In the genomic region with DNA sequence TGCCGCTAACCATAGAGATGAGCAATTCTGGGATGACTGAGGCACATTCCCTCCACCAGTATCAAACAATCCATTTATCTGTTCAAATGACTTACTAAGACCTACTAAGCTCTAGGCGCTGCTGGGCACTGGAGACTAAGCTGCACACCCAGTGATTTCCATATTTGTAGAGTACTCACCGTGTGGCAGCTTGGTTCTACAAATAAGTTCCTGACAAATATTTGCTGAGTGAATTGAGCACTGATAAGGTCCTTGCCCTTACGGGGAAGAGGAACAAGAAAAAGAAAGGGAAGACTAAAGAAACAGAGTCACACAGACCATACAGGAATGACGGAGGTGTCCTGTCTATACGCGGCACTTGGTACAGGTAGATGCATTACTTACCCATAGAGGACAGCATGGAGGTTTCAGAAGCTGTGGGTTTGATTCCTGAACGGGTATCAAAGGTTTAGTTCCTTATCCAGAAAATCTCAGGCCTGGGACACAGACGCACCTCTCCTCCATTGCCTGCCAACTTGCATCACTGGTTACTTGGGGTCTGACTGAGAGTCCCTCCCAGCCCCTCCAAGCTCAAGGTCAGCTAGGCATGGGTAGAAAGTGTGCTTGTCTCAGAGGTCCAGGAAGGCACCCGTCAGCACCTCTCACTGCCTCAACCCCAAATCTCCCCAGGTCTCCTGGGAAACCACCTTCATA, we compare ENCODE assay signal across 14 cellular contexts.
DNase-seq lines count a peak whose midpoint lies in the region; TF ChIP-seq lines count a peak whose summit lies in the region.
"Had no signal": no experiment of that assay in that cellular context is flagged by ENCODE, and none has a peak within 500 bp of the region (broad histone marks: within the 10 kb centered on the region; RNA-seq: fewer than 3 reads in every experiment).

No MANE protein-coding gene starts in this region.

- H3K4me2 ChIP-seq in smooth muscle cell = no peak overlapping the region

- H3F3A ChIP-seq in smooth muscle cell (ENCODE audit: low read depth) = no peaks in the 10 kb centered on the region

- H3K9ac ChIP-seq in mucosa of stomach (ENCODE audit: low read length) = no peak overlapping the region
- H3K9ac ChIP-seq in smooth muscle cell (ENCODE audit: low read depth) = no peak overlapping the region

- H3K27me3 Mint-ChIP-seq in chondrocyte (ENCODE audit: low read depth) (no peaks in the 10 kb centered on the region), mesothelial cell of epicardium (ENCODE audit: low read depth) (no peaks in the 10 kb centered on the region)
- H3K27me3 Mint-ChIP-seq: CD4-positive, alpha-beta memory T cell had no signal

- no peaks in the 10 kb centered on the region for H3K79me2 ChIP-seq in smooth muscle cell (ENCODE audit: low read depth)

- H3K4me1 Mint-ChIP-seq in chondrocyte (ENCODE audit: low read depth) (peaks cover 74% of the 10 kb centered on the region), mesothelial cell of epicardium (peaks cover 14% of the 10 kb centered on the region)
- H3K4me1 Mint-ChIP-seq: B cell, H9 had no signal

- no peak for DNase-seq in chondrocyte (ENCODE audit: low spot score)
- DNase-seq in smooth muscle cell (lab: John Stamatoyannopoulos, UW; ENCODE audit: unreplicated experiment) = no peak
- no peak for DNase-seq in mesothelial cell of epicardium (ENCODE audit: low spot score in 2 of 2, unreplicated experiment in 2 of 2)
- DNase-seq in activated naive CD4-positive, alpha-beta T cell treated with Interleukin-2 at 50 U/mL for 16 hours = no peak
- no peak for DNase-seq in middle frontal gyrus (ENCODE audit: extremely low spot score, low spot score)
- DNase-seq: C1 segment of cervical spinal cord; CD4-positive, alpha-beta memory T cell; DMS79; GOT3; H9 had no signal

- no peaks in the 10 kb centered on the region for H3K36me3 ChIP-seq in mucosa of stomach (ENCODE audit: control insufficient read depth, insufficient read depth, low read length)
- no peaks in the 10 kb centered on the region for H3K36me3 ChIP-seq in smooth muscle cell (ENCODE audit: low read depth)

- no peaks in the 10 kb centered on the region for H4K20me1 ChIP-seq in smooth muscle cell (ENCODE audit: low read depth)

- TF ChIP-seq CTCF in VCaP (conservative IDR thresholded peaks at IDR 0.05) (no peak), chondrocyte (IDR thresholded peaks at IDR 0.05) (no peak), smooth muscle cell (IDR thresholded peaks at IDR 0.05; ENCODE audit: borderline replicate concordance, insufficient read depth, poor library complexity, severe bottlenecking) (no peak), mesothelial cell of epicardium (IDR thresholded peaks at IDR 0.05; ENCODE audit: unreplicated experiment) (no peak)

- 93% methylated on average over 10 of the region's 10 CpGs for WGBS in smooth muscle cell (ENCODE audit: low lambda C conversion rate)

- H3K36me3 Mint-ChIP-seq in chondrocyte (ENCODE audit: low read depth) = peaks cover 7% of the 10 kb centered on the region
- H3K36me3 Mint-ChIP-seq in mesothelial cell of epicardium = peaks cover 32% of the 10 kb centered on the region

- H3K27ac ChIP-seq in VCaP = peak overlapping the region; percentile 31; the same call in 1 of the 2 replicates
- peak overlapping the region; percentile 22 for H3K27ac ChIP-seq in smooth muscle cell (ENCODE audit: low read depth)

- H3K4me3 Mint-ChIP-seq in chondrocyte (ENCODE audit: unreplicated experiment) (no peak overlapping the region), mesothelial cell of epicardium (no peak overlapping the region)
- H3K4me3 Mint-ChIP-seq: B cell; CD4-positive, alpha-beta memory T cell; H9 had no signal

- no peaks in the 10 kb centered on the region for H3K27me3 ChIP-seq in mucosa of stomach (ENCODE audit: control insufficient read depth, insufficient read depth, low read length)
- no peaks in the 10 kb centered on the region for H3K27me3 ChIP-seq in smooth muscle cell (ENCODE audit: low read depth)

- peaks cover 8% of the 10 kb centered on the region for H3K9me3 Mint-ChIP-seq in chondrocyte (ENCODE audit: low read depth)
- peaks cover 22% of the 10 kb centered on the region for H3K9me3 Mint-ChIP-seq in mesothelial cell of epicardium

- H3K27ac Mint-ChIP-seq in chondrocyte (ENCODE audit: unreplicated experiment) (peak overlapping the region; percentile 91), mesothelial cell of epicardium (no peak overlapping the region)
- H3K27ac Mint-ChIP-seq: B cell; CD4-positive, alpha-beta memory T cell; H9 had no signal

- H3K4me1 ChIP-seq in mucosa of stomach (ENCODE audit: control insufficient read depth, insufficient read depth, low read length) (peaks cover 22% of the 10 kb centered on the region), smooth muscle cell (ENCODE audit: low read depth) (no peaks in the 10 kb centered on the region)

- H2AFZ ChIP-seq in smooth muscle cell (ENCODE audit: low read depth) = no peak overlapping the region

- H3K9me3 ChIP-seq in mucosa of stomach (ENCODE audit: control insufficient read depth, low read length) = no peaks in the 10 kb centered on the region
- H3K9me3 ChIP-seq in smooth muscle cell (replicated peaks; ENCODE audit: low read depth) = peaks cover 11% of the 10 kb centered on the region

- peak overlapping the region; percentile 4 for H3K4me3 ChIP-seq in mucosa of stomach (ENCODE audit: low read length)
- no peak overlapping the region for H3K4me3 ChIP-seq in smooth muscle cell
- H3K4me3 ChIP-seq: GM12878 had no signal
